ENCODE assay signal across 18 cellular contexts in genomic region chr2:172943992-172944793, GRCh38.
A peak's percentile ranks its signal among the peaks of the same experiment; 100 is the strongest.
DNase-seq lines count a peak whose midpoint lies in the region; ATAC-seq and TF ChIP-seq lines count a peak whose summit lies in the region.
"Had no signal": no experiment of that assay in that cellular context is flagged by ENCODE, and none has a peak within 500 bp of the region (broad histone marks: within the 10 kb centered on the region; RNA-seq: fewer than 3 reads in every experiment).

No MANE protein-coding gene starts in this region.

- peak overlapping the region; percentile 31; the same call in 1 of the 2 replicates for H3K4me2 ChIP-seq in GM23338

- H4K20me1 ChIP-seq in GM23338 (replicated peaks; ENCODE audit: insufficient read depth): no peaks in the 10 kb centered on the region

- TF ChIP-seq CTCF in GM23338 (conservative IDR thresholded peaks at IDR 0.05; ENCODE audit: low read depth in 2 of 2) (no peak), VCaP (conservative IDR thresholded peaks at IDR 0.05) (no peak)

- no peaks in the 10 kb centered on the region for H3K79me2 ChIP-seq in GM23338 (replicated peaks; ENCODE audit: insufficient read depth)

- H2AFZ ChIP-seq in GM23338: no peak overlapping the region

- ATAC-seq in GM23338 (peak; percentile 72), left lobe of liver (peak; percentile 49), GM18511 (IDR thresholded peaks at IDR 0.05; ENCODE audit: unreplicated experiment) (no peak)
- ATAC-seq: left ventricle myocardium superior, psoas muscle had no signal

- H3K9me3 Mint-ChIP-seq in GM23338: no peaks in the 10 kb centered on the region

- peaks cover 24% of the 10 kb centered on the region for H3K4me1 Mint-ChIP-seq in GM23338
- H3K4me1 Mint-ChIP-seq: naive B cell had no signal

- no peaks in the 10 kb centered on the region for H3F3A ChIP-seq in GM23338 (replicated peaks; ENCODE audit: low read depth)

- H3K4me3 Mint-ChIP-seq in GM23338: no peak overlapping the region
- H3K4me3 Mint-ChIP-seq: naive B cell had no signal

- no peaks in the 10 kb centered on the region for H3K27me3 Mint-ChIP-seq in GM23338 (ENCODE audit: insufficient read depth, low read depth, poor library complexity)

- H3K9me2 ChIP-seq in GM23338 (ENCODE audit: insufficient read depth): no peaks in the 10 kb centered on the region

- H3K36me3 Mint-ChIP-seq in GM23338 (ENCODE audit: low read depth): no peaks in the 10 kb centered on the region
- H3K36me3 Mint-ChIP-seq: CD14-positive monocyte had no signal

- H3K36me3 ChIP-seq in GM23338 (ENCODE audit: insufficient read depth): no peaks in the 10 kb centered on the region

- H3K27ac Mint-ChIP-seq in GM23338: no peak overlapping the region
- H3K27ac Mint-ChIP-seq: CD14-positive monocyte had no signal

- no peaks in the 10 kb centered on the region for H3K27me3 ChIP-seq in GM23338 (ENCODE audit: insufficient read depth)

- peaks cover 27% of the 10 kb centered on the region for H3K4me1 ChIP-seq in GM23338 (ENCODE audit: insufficient read depth)
- H3K4me1 ChIP-seq: psoas muscle had no signal

- H3K27ac ChIP-seq in GM23338 (ENCODE audit: low read depth): no peak overlapping the region
- peak overlapping the region; percentile 69 for H3K27ac ChIP-seq in VCaP
- H3K27ac ChIP-seq: 22Rv1, psoas muscle had no signal

- peak; percentile 14 for DNase-seq in DMS 273 (lab: John Stamatoyannopoulos, UW; ENCODE audit: unreplicated experiment)
- no peak for DNase-seq in DMS 273 treated with DMSO at 0.1 percent for 48 hours (lab: John Stamatoyannopoulos, UW)
- DNase-seq in GM23338 (ENCODE audit: low spot score): no peak
- DNase-seq in left lobe of liver (ENCODE audit: low spot score): no peak
- DNase-seq in NCI-H69 (lab: John Stamatoyannopoulos, UW): no peak
- no peak for DNase-seq in activated effector memory CD4-positive, alpha-beta T cell treated with anti-CD3 and anti-CD28 coated beads, Interleukin-2, amount 50 U/mL, for 16 hours
- DNase-seq: activated gamma-delta T cell treated with Interleukin-2 at 50 U/mL for 16 hours; effector CD4-positive, alpha-beta T cell; Karpas-422; left ventricle myocardium superior; naive B cell; NCI-H146; psoas muscle; T-helper 9 cell had no signal

- H3K4me3 ChIP-seq in GM23338: no peak overlapping the region
- H3K4me3 ChIP-seq: psoas muscle had no signal

TF ChIP-seq in GM23338, 12 proteins besides CTCF, POLR2A, EP300 and RAD21:
- no peak for TF ChIP-seq ZNF114 (CRISPR knock-in tag; IDR thresholded peaks at IDR 0.05)
